Comparison of ENCODE assay signal across 14 cellular contexts in genomic region chr3:62211675-62212429, GRCh38.
DNase-seq lines count a peak whose midpoint lies in the region; ATAC-seq, FAIRE-seq and TF ChIP-seq lines count a peak whose summit lies in the region.
"Had no signal": no experiment of that assay in that cellular context is flagged by ENCODE, and none has a peak within 500 bp of the region (broad histone marks: within the 10 kb centered on the region; RNA-seq: fewer than 3 reads in every experiment).

No MANE protein-coding gene starts in this region.

- intact Hi-C loops in sigmoid colon (cut with DNase I), result no loop called here

- H3K79me2 ChIP-seq in H1 (ENCODE audit: control insufficient read depth in 1 of 2, insufficient read depth in 2 of 2, low read length in 2 of 2), result no peaks in the 10 kb centered on the region

- ATAC-seq in GM21723 (IDR thresholded peaks at IDR 0.05; ENCODE audit: unreplicated experiment), result no peak
- ATAC-seq: psoas muscle, upper lobe of right lung had no signal

- no peak overlapping the region for H3K23ac ChIP-seq in H1 (ENCODE audit: insufficient read length)

- no peak overlapping the region for H3K4ac ChIP-seq in H1 (replicated peaks; ENCODE audit: insufficient read length, low read depth, low read length)

- no peak overlapping the region for H2BK12ac ChIP-seq in H1 (ENCODE audit: low read depth, low read length)

- peak in 1 of 2 experiments; percentile 13; a peak in 1 of 4 replicates for TF ChIP-seq RAD21 in H1 (IDR thresholded peaks at IDR 0.05 in 1 of 2, conservative IDR thresholded peaks at IDR 0.05 in 1 of 2; ENCODE audit: low read depth in 2 of 2, low read length in 2 of 2)

- H3K14ac ChIP-seq in H1 (ENCODE audit: insufficient read length), result no peak overlapping the region

- H2AFZ ChIP-seq in H1 (ENCODE audit: low read length), result no peak overlapping the region

- no peaks in the 10 kb centered on the region for H3K23me2 ChIP-seq in H1 (ENCODE audit: low read depth, low read length)

- H3K9me3 ChIP-seq in H1 (ENCODE audit: insufficient read depth in 2 of 2, low read depth in 1 of 2, low read length in 1 of 2), result no peaks in the 10 kb centered on the region
- H3K9me3 ChIP-seq in sigmoid colon, result no peaks in the 10 kb centered on the region
- H3K9me3 ChIP-seq: psoas muscle, upper lobe of right lung had no signal

- H3K79me1 ChIP-seq in H1 (ENCODE audit: low read depth, low read length), result no peaks in the 10 kb centered on the region

- no peaks in the 10 kb centered on the region for H3K36me3 ChIP-seq in H1 (ENCODE audit: control insufficient read depth in 2 of 4, insufficient read depth in 4 of 4, low read length in 3 of 4)
- no peaks in the 10 kb centered on the region for H3K36me3 ChIP-seq in sigmoid colon
- H3K36me3 ChIP-seq: upper lobe of right lung had no signal

- H3K27me3 ChIP-seq in H1 (replicated peaks in 1 of 4; ENCODE audit: control insufficient read depth in 3 of 4, extremely low read depth in 1 of 4, insufficient read depth in 3 of 4, low read length in 3 of 4), result no peaks in the 10 kb centered on the region
- H3K27me3 ChIP-seq in sigmoid colon, result no peaks in the 10 kb centered on the region
- H3K27me3 ChIP-seq: upper lobe of right lung had no signal

- no peak overlapping the region for H2BK20ac ChIP-seq in H1 (ENCODE audit: low read length)

- H4K20me1 ChIP-seq in H1 (replicated peaks in 1 of 2; ENCODE audit: control insufficient read depth in 1 of 2, insufficient read depth in 2 of 2, low read length in 2 of 2), result peaks cover 0 to 2% of the 10 kb centered on the region in 2 experiments

- WGBS in H1 (ENCODE audit: extremely low coverage in 1 of 2, insufficient coverage in 1 of 2, insufficient read length in 1 of 2, insufficient replicate concordance in 2 of 2, low coverage in 1 of 2, low lambda C conversion rate in 2 of 2, missing lambda C conversion rate in 1 of 2), 2 experiments, result 85% methylated on average over 8 of the region's 8 CpGs; no CpG with 5 or more reads in 1 of the 2 experiments
- 19 to 63% methylated on average over 8 of the region's 8 CpGs for WGBS in sigmoid colon, 2 donors

- no peak overlapping the region for H3K9ac ChIP-seq in H1 (replicated peaks in 1 of 4; ENCODE audit: extremely low read depth in 1 of 4, low read depth in 3 of 4, low read length in 3 of 4)

- H3K4me1 ChIP-seq in H1 (replicated peaks in 1 of 4; ENCODE audit: control insufficient read depth in 3 of 4, insufficient read depth in 4 of 4, low read length in 3 of 4) (peaks cover 0 to 2% (median 0%) of the 10 kb centered on the region in 4 experiments; a peak in 1 of 7 replicates), sigmoid colon (peaks cover 0 to 16% (median 5%) of the 10 kb centered on the region in 4 donors)
- H3K4me1 ChIP-seq: psoas muscle, upper lobe of right lung had no signal

- no peak overlapping the region for H3K4me2 ChIP-seq in H1 (ENCODE audit: insufficient read depth in 1 of 2, low read depth in 2 of 2, low read length in 2 of 2)

- H4K5ac ChIP-seq in H1 (ENCODE audit: insufficient read length, low read depth, low read length), result no peak overlapping the region

- H2BK5ac ChIP-seq in H1 (ENCODE audit: low read depth, low read length), result no peak overlapping the region

- no peak overlapping the region for H3K27ac ChIP-seq in H1 (ENCODE audit: low read depth, low read length)
- H3K27ac ChIP-seq in sigmoid colon, result peak overlapping the region in 2 of 4 donors; percentile 20 to 35
- H3K27ac ChIP-seq: psoas muscle, upper lobe of right lung had no signal

- H3K4me3 ChIP-seq in H1 (ENCODE audit: extremely low read depth in 1 of 4, insufficient read depth in 2 of 4, low read depth in 3 of 4, low read length in 4 of 4), result no peak overlapping the region
- no peak overlapping the region for H3K4me3 ChIP-seq in sigmoid colon
- H3K4me3 ChIP-seq: psoas muscle, upper lobe of right lung had no signal

- no peak overlapping the region for H2BK120ac ChIP-seq in H1 (replicated peaks; ENCODE audit: low read depth, low read length)

- CTCF ChIA-PET in H1 (lab: Charles Lee; ENCODE audit: partially characterized antibody), result interaction anchor here (1.0 to 2.9 kb wide), 9 partner anchors 9 to 47 kb away, joined by 4 to 12 read pairs (median 6); no protein-coding TSS in a partner anchor

- DNase-seq in NCI-H748 (lab: John Stamatoyannopoulos, UW; ENCODE audit: unreplicated experiment) (peak; percentile 17), NCI-H748 treated with DMSO at 0.1 percent for 48 hours (lab: John Stamatoyannopoulos, UW) (no peak), NCI-H446 treated with DMSO at 0.1 percent for 48 hours (lab: John Stamatoyannopoulos, UW) (peak; percentile 65), H1 (ENCODE audit: low read depth in 1 of 2, low spot score in 2 of 2) (no peak), sigmoid colon (no peak), putamen (ENCODE audit: low spot score) (no peak), NCI-H2227 (lab: John Stamatoyannopoulos, UW; ENCODE audit: unreplicated experiment) (no peak)
- DNase-seq: activated gamma-delta T cell treated with Interleukin-2 at 50 U/mL for 16 hours; DMS79; GOT3; psoas muscle; stimulated activated CD4-positive, alpha-beta T cell treated with anti-CD3 and anti-CD28 coated beads, Interleukin-2, amount 100 ng/mL, for 24 hours; upper lobe of right lung had no signal

- TF ChIP-seq CTCF in H1 (IDR thresholded peaks at IDR 0.05; ENCODE audit: control extremely low read depth in 1 of 3, insufficient read depth in 1 of 3, low read depth in 1 of 3, low read length in 3 of 3) (peak in 2 of 3 experiments; percentile 10 to 58; a peak in 2 of 4 replicates), sigmoid colon (IDR thresholded peaks at IDR 0.05) (peak; percentile 22 to 55 (median 38))

- no peak for TF ChIP-seq POLR2A in H1 (IDR thresholded peaks at IDR 0.05; ENCODE audit: control extremely low read depth in 1 of 2, low read depth in 2 of 2, low read length in 2 of 2)
- no peak for TF ChIP-seq POLR2A in sigmoid colon (IDR thresholded peaks at IDR 0.05)

- no peak overlapping the region for H4K91ac ChIP-seq in H1 (replicated peaks; ENCODE audit: insufficient read length, low read length)

- POLR2A ChIA-PET in H1 (lab: Charles Lee; ENCODE audit: partially characterized antibody), result no interaction called here

- H4K8ac ChIP-seq in H1 (ENCODE audit: extremely low read depth, insufficient read depth, low read length), result no peak overlapping the region

- no peak overlapping the region for H3K18ac ChIP-seq in H1 (ENCODE audit: extremely low read depth, low read length)

- H2AK5ac ChIP-seq in H1 (ENCODE audit: low read depth, low read length), result no peak overlapping the region

- peak; percentile 7 for FAIRE-seq in H1 (lab: Jason Lieb, UNC)

- no peak overlapping the region for H3K56ac ChIP-seq in H1 (replicated peaks; ENCODE audit: insufficient read length, low read depth, low read length)

- TF ChIP-seq EP300 in H1 (IDR thresholded peaks at IDR 0.05; ENCODE audit: borderline replicate concordance in 1 of 2, low read depth in 2 of 2, low read length in 2 of 2) (no peak), sigmoid colon (IDR thresholded peaks at IDR 0.05) (no peak)

- H2BK15ac ChIP-seq in H1 (ENCODE audit: low read length), result no peak overlapping the region

TF ChIP-seq in H1, 55 proteins besides CTCF, POLR2A, EP300 and RAD21 (continues in another document):
- TF ChIP-seq HDAC2 (IDR thresholded peaks at IDR 0.05; ENCODE audit: borderline replicate concordance in 1 of 2, low read depth in 2 of 2, low read length in 2 of 2) (no peak), TEAD4 (IDR thresholded peaks at IDR 0.05; ENCODE audit: low read depth, low read length) (peak; percentile 83), RNF2 (IDR thresholded peaks at IDR 0.05; ENCODE audit: borderline replicate concordance, low read depth, low read length, missing control alignments, poor library complexity, severe bottlenecking) (no peak)
- TF ChIP-seq, protein P1, sequence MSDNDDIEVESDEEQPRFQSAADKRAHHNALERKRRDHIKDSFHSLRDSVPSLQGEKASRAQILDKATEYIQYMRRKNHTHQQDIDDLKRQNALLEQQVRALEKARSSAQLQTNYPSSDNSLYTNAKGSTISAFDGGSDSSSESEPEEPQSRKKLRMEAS (IDR thresholded peaks at IDR 0.05), result no peak

Comparison
In these comparisons a context has a peak if more than half of its experiments do, and no peak if none do; other contexts are left out.
1. DNase-seq: peak in NCI-H748 (single experiment) and NCI-H446 treated with DMSO at 0.1 percent for 48 hours (single experiment); none in NCI-H748 treated with DMSO at 0.1 percent for 48 hours (single experiment), H1 (0 of 2), sigmoid colon (single experiment), putamen (single experiment) and NCI-H2227 (single experiment).